Comparison of ENCODE assay signal across 9 cellular contexts in the genomic region with DNA sequence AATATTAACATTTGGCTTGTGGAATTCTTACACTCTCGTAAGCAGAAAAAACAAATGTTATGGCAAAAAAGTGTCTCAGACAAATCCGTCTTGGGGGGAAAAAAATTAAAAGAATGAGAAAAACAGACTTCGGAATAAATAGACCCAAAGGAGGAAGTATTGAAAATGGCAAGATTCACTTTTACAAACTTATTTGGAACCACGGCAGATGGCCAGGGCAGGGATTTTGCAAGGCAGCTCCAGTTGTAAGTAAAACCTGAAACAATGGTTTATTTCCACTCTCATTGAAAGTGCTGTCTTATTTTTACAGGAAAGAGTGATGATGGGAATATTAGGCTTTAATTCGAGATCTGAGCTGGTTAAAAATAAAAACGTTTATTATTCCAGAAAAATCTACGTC. TPM values are rescaled to one million over a fixed set of nuclear protein-coding genes. Genes with fewer than 3 reads are reported as not detected.
DNase-seq lines count a peak whose midpoint lies in the region; ATAC-seq and TF ChIP-seq lines count a peak whose summit lies in the region.
"Had no signal": no experiment of that assay in that cellular context is flagged by ENCODE, and none has a peak within 500 bp of the region (broad histone marks: within the 10 kb centered on the region; RNA-seq: fewer than 3 reads in every experiment).

No MANE protein-coding gene starts in this region.

- peaks cover 63% of the 10 kb centered on the region for H3K27me3 Mint-ChIP-seq in H9 (ENCODE audit: low read depth)

- H2BK120ac ChIP-seq in H9 (ENCODE audit: low read depth, low read length, poor library complexity, severe bottlenecking), result no peak overlapping the region

- H3K79me2 ChIP-seq in H9 (ENCODE audit: insufficient read depth, low read length), result no peaks in the 10 kb centered on the region

- no peak overlapping the region for H3K4me2 ChIP-seq in H9 (ENCODE audit: insufficient read depth, insufficient read length, low read length)

- H3K27ac ChIP-seq in H9 (ENCODE audit: insufficient read length, low read depth, low read length) (no peak overlapping the region), Panc1 (ENCODE audit: low read length) (peak overlapping the region; percentile 82), spleen (peak overlapping the region in 5 of 8 donors; percentile 96 to 100 (median 99))

- H3K4me1 ChIP-seq in H9 (ENCODE audit: insufficient read depth, low read length), result peaks cover 4% of the 10 kb centered on the region; the same call in 1 of the 2 replicates
- peaks cover 6% of the 10 kb centered on the region; the same call in 1 of the 2 replicates for H3K4me1 ChIP-seq in Panc1 (ENCODE audit: control insufficient read depth, insufficient read depth, low read length)
- H3K4me1 ChIP-seq in spleen, result peaks cover 5 to 51% (median 29%) of the 10 kb centered on the region in 6 donors

- BruUV-seq in Panc1 (replicated peaks; lab: Mats Ljungman, UMichigan), result no TSS peak

- no peaks in the 10 kb centered on the region for H3K23me2 ChIP-seq in H9 (ENCODE audit: insufficient read length, low read depth, low read length, poor library complexity, severe bottlenecking)

- DNase-seq in H9, result no peak
- DNase-seq in Panc1 (ENCODE audit: low read depth, low spot score), result no peak
- peak; percentile 60 for DNase-seq in fibroblast of the aortic adventitia (ENCODE audit: low read depth)
- DNase-seq in spleen, result no peak
- no peak for DNase-seq in NCI-H446 (lab: John Stamatoyannopoulos, UW)
- DNase-seq in GDM1 (lab: John Stamatoyannopoulos, UW), result no peak
- DNase-seq: activated CD4-positive, CD25-positive, alpha-beta regulatory T cell; NCI-H510A treated with DMSO at 0.1 percent for 48 hours had no signal

- CTCF ChIA-PET in Panc1 (lab: Charles Lee), result no interaction called here

- intact Hi-C loops in Panc1 (cut with micrococcal nuclease; ENCODE audit: unreplicated experiment), result no loop called here
- intact Hi-C loops in spleen (cut with DNase I; ENCODE audit: low total_unique reads), result no loop called here

- no peaks in the 10 kb centered on the region for H3K9me3 ChIP-seq in H9 (ENCODE audit: control insufficient read depth, low read depth, low read length)
- no peaks in the 10 kb centered on the region for H3K9me3 ChIP-seq in Panc1 (ENCODE audit: control insufficient read depth, insufficient read depth, low read depth, low read length)
- no peaks in the 10 kb centered on the region for H3K9me3 ChIP-seq in spleen

- no peak overlapping the region for H3K14ac ChIP-seq in H9 (ENCODE audit: insufficient read depth, low read length)

- POLR2A ChIA-PET in Panc1 (lab: Charles Lee), result no interaction called here

- H3K36me3 Mint-ChIP-seq in H9 (ENCODE audit: insufficient read depth in 1 of 3, low read depth in 3 of 3), result no peaks in the 10 kb centered on the region; a peak in 1 of 7 replicates

- H2BK15ac ChIP-seq in H9 (ENCODE audit: low read depth, low read length), result no peak overlapping the region

- TF ChIP-seq CTCF in H9 (conservative IDR thresholded peaks at IDR 0.05) (no peak), Panc1 (IDR thresholded peaks at IDR 0.05) (no peak), fibroblast of the aortic adventitia (IDR thresholded peaks at IDR 0.05; ENCODE audit: insufficient read depth, low read length) (no peak), spleen (IDR thresholded peaks at IDR 0.05 in 8 of 11, conservative IDR thresholded peaks at IDR 0.05 in 3 of 11) (no peak)

- H3K23ac ChIP-seq in H9 (ENCODE audit: insufficient read length, low read depth, low read length), result no peak overlapping the region

- no peak overlapping the region for H3K4ac ChIP-seq in H9 (ENCODE audit: low read depth, low read length)

- H3K27ac Mint-ChIP-seq in H9, result no peak overlapping the region; a peak in 1 of 7 replicates

- H3K4me3 Mint-ChIP-seq in H9, result peak overlapping the region; percentile 49 to 76

- H2BK12ac ChIP-seq in H9 (ENCODE audit: insufficient read length, low read depth, low read length), result no peak overlapping the region

- H2AFZ ChIP-seq in H9 (ENCODE audit: low read length), result no peak overlapping the region

- peaks cover 43 to 47% of the 10 kb centered on the region in 2 experiments for H3K4me1 Mint-ChIP-seq in H9

- no peak overlapping the region for H4K8ac ChIP-seq in H9 (replicated peaks; ENCODE audit: insufficient read length, low read depth, low read length)

- peaks cover 0 to 3% of the 10 kb centered on the region in 2 experiments; a peak in 2 of 5 replicates for H3K9me3 Mint-ChIP-seq in H9

- H2BK5ac ChIP-seq in H9 (ENCODE audit: insufficient read length, low read length), result no peak overlapping the region

- no peaks in the 10 kb centered on the region for H3K27me3 ChIP-seq in H9 (ENCODE audit: insufficient read depth, low read length)
- no peaks in the 10 kb centered on the region for H3K27me3 ChIP-seq in Panc1 (ENCODE audit: control insufficient read depth, insufficient read depth, low read length)
- H3K27me3 ChIP-seq in spleen (replicated peaks in 1 of 7), result no peaks in the 10 kb centered on the region

- in situ Hi-C loops in Panc1 (cut with HindIII; ENCODE audit: low pct_unique_long_range_greater_than_20kb, low sequenced_read_pairs), result no loop called here

- no peak overlapping the region for H3K56ac ChIP-seq in H9 (ENCODE audit: insufficient read length, low read depth, low read length)

- ATAC-seq in Panc1, result no peak
- no peak for ATAC-seq in HG03139 (IDR thresholded peaks at IDR 0.05; ENCODE audit: unreplicated experiment)

- no CpG with 5 or more reads among the region's 7 CpGs for WGBS in H9 (ENCODE audit: extremely low coverage, insufficient read length, low lambda C conversion rate)
- 72 to 84% (median 79%) methylated on average over 7 of the region's 7 CpGs for WGBS in spleen, 5 donors

- H3K79me1 ChIP-seq in H9 (ENCODE audit: insufficient read depth, low read depth, low read length, poor library complexity, severe bottlenecking), result no peaks in the 10 kb centered on the region

- no peaks in the 10 kb centered on the region for H4K20me1 ChIP-seq in H9 (ENCODE audit: control insufficient read depth, insufficient read depth, insufficient read length)

- H2BK20ac ChIP-seq in H9 (ENCODE audit: low read depth, low read length, poor library complexity, severe bottlenecking), result no peak overlapping the region

- H3K18ac ChIP-seq in H9 (ENCODE audit: insufficient read length, low read depth, low read length), result no peak overlapping the region

- no peak overlapping the region for H4K5ac ChIP-seq in H9 (ENCODE audit: insufficient read length, low read depth, low read length)

- no peak for TF ChIP-seq POLR2A in spleen (IDR thresholded peaks at IDR 0.05)

- H3K4me3 ChIP-seq in Panc1 (ENCODE audit: low read depth in 2 of 2, low read length in 2 of 2) (peak overlapping the region; percentile 65 to 90), fibroblast of the aortic adventitia (ENCODE audit: low read depth, low read length) (no peak overlapping the region), spleen (peak overlapping the region in 2 of 8 donors; percentile 57 to 72)

- no peak overlapping the region for H3T11ph ChIP-seq in H9 (ENCODE audit: low read length)

- H2AK5ac ChIP-seq in H9 (ENCODE audit: insufficient read length, low read length), result no peak overlapping the region

- H3K36me3 ChIP-seq in Panc1 (ENCODE audit: control insufficient read depth, insufficient read depth, low read length), result no peaks in the 10 kb centered on the region
- H3K36me3 ChIP-seq in spleen, result no peaks in the 10 kb centered on the region

- no peak overlapping the region for H3K9ac ChIP-seq in H9 (ENCODE audit: extremely low read depth, insufficient read length, low read length)

- H4K91ac ChIP-seq in H9 (ENCODE audit: insufficient read length, low read depth, low read length), result no peak overlapping the region

RNA-seq across cellular contexts. Expression of gene ZNF438, which starts 1.5 kb away (rescaled TPM):
- total RNA-seq in H9 (2021) (0.83 and 0.97 TPM in 2 replicates), Panc1 (2021; ENCODE audit: unreplicated experiment) (2.0 TPM), fibroblast of the aortic adventitia (ENCODE audit: low replicate concordance) (2.9 and 8.0 TPM in 2 replicates), spleen (10 to 100 TPM; 10.3 to 23.1 (median 16.6) TPM)
- 1.9 TPM for polyA plus RNA-seq in Panc1 (2012; ENCODE audit: insufficient read length)
- polyA plus RNA-seq in spleen, result 1 to 10 TPM; 4.4 to 7.1 (median 6.2) TPM
